Comparison of ENCODE assay signal across 19 cellular contexts in genomic region chr7:133059263-133059662, GRCh38. TPM values are rescaled to one million over a fixed set of nuclear protein-coding genes. Genes with fewer than 3 reads are reported as not detected.
DNase-seq lines count a peak whose midpoint lies in the region; ATAC-seq and TF ChIP-seq lines count a peak whose summit lies in the region.
"Had no signal": no experiment of that assay in that cellular context is flagged by ENCODE, and none has a peak within 500 bp of the region (broad histone marks: within the 10 kb centered on the region; RNA-seq: fewer than 3 reads in every experiment).

No MANE protein-coding gene starts in this region.

- peak; percentile 55 for ATAC-seq in GM21529 (IDR thresholded peaks at IDR 0.05; ENCODE audit: unreplicated experiment)
- no peak for ATAC-seq in WTC11
- no peak for ATAC-seq in HG03520 (IDR thresholded peaks at IDR 0.05; ENCODE audit: unreplicated experiment)
- ATAC-seq: Panc1 had no signal

- H3K27ac Mint-ChIP-seq in nephron progenitor cell = peak overlapping the region; percentile 29
- no peak overlapping the region for H3K27ac Mint-ChIP-seq in WTC11

- peaks cover 5% of the 10 kb centered on the region for H3K27me3 Mint-ChIP-seq in nephron progenitor cell (ENCODE audit: low read depth, poor library complexity)
- H3K27me3 Mint-ChIP-seq in WTC11 (ENCODE audit: low read depth) = no peaks in the 10 kb centered on the region

- peaks cover 20% of the 10 kb centered on the region for H3K4me1 Mint-ChIP-seq in nephron progenitor cell
- peaks cover 28% of the 10 kb centered on the region for H3K4me1 Mint-ChIP-seq in WTC11

- H3K36me3 Mint-ChIP-seq in nephron progenitor cell (ENCODE audit: low read depth) (peaks cover 20% of the 10 kb centered on the region), WTC11 (no peaks in the 10 kb centered on the region)

- H3K4me3 Mint-ChIP-seq in nephron progenitor cell (no peak overlapping the region), WTC11 (no peak overlapping the region)
- H3K4me3 Mint-ChIP-seq: CD14-positive monocyte had no signal

- CTCF ChIA-PET in WTC11 (lab: Charles Lee) = interaction anchor here (2.1 kb wide), 1 partner anchor 9 kb away, joined by 6 read pairs; no protein-coding TSS in a partner anchor

- DNase-seq in GM10266 (ENCODE audit: extremely low spot score) = peak; percentile 12
- DNase-seq in nephron progenitor cell = no peak
- DNase-seq in SK-N-DZ (ENCODE audit: low spot score) = no peak
- DNase-seq in retina = no peak
- no peak for DNase-seq in WTC11 (ENCODE audit: low spot score)
- DNase-seq: DMS79 treated with DMSO at 0.1 percent for 48 hours, GM23248, KG1, NCI-H1417 treated with DMSO at 0.1 percent for 48 hours, NCI-H187 treated with DMSO at 0.1 percent for 48 hours, NCI-H226, NCI-H524, SJCRH30, T-helper 2 cell had no signal

- TF ChIP-seq CTCF in GM10266 (IDR thresholded peaks at IDR 0.05; ENCODE audit: control insufficient read depth, insufficient read depth, low read depth, missing control alignments) (no peak), VCaP (conservative IDR thresholded peaks at IDR 0.05) (no peak), nephron progenitor cell (IDR thresholded peaks at IDR 0.05) (no peak), WTC11 (IDR thresholded peaks at IDR 0.05) (no peak)

- no peaks in the 10 kb centered on the region for H3K9me3 Mint-ChIP-seq in nephron progenitor cell
- no peaks in the 10 kb centered on the region for H3K9me3 Mint-ChIP-seq in WTC11

- POLR2A ChIA-PET in WTC11 (lab: Charles Lee) = no interaction called here

- H3K27ac ChIP-seq in VCaP = peak overlapping the region; percentile 69
- H3K27ac ChIP-seq: GM23248, SJCRH30 had no signal

TF ChIP-seq in WTC11, 78 proteins besides CTCF, POLR2A, EP300 and RAD21:
- TF ChIP-seq GTF2I (CRISPR knock-in tag; conservative IDR thresholded peaks at IDR 0.05) = no peak
- TF ChIP-seq CREM (CRISPR knock-in tag; IDR thresholded peaks at IDR 0.05) = no peak

RNA-seq across cellular contexts. Expression of gene CHCHD3, which starts 22.6 kb away (rescaled TPM):
- 143 and 158 TPM in 2 replicates for polyA plus RNA-seq in SK-N-DZ (2014; cell fraction: cytosol; rRNA removed)
- polyA plus RNA-seq in SK-N-DZ (2014; cell fraction: nucleus; rRNA removed) = 71.3 and 75.7 TPM in 2 replicates
- total RNA-seq in WTC11 (2021) = 105 to 114 TPM (median 106 TPM) in 3 replicates
